ENCODE assay signal across 16 cellular contexts in genomic region chr2:72271766-72272615, GRCh38.
A peak's percentile ranks its signal among the peaks of the same experiment; 100 is the strongest.
DNase-seq lines count a peak whose midpoint lies in the region; ATAC-seq, FAIRE-seq and TF ChIP-seq lines count a peak whose summit lies in the region.
"Had no signal": no experiment of that assay in that cellular context is flagged by ENCODE, and none has a peak within 500 bp of the region (broad histone marks: within the 10 kb centered on the region; RNA-seq: fewer than 3 reads in every experiment).

No MANE protein-coding gene starts in this region.

- intact Hi-C loops in stomach (cut with DNase I; ENCODE audit: low total_unique reads): no loop called here
- intact Hi-C loops in activated CD8-positive, alpha-beta T cell treated with anti-CD3 and anti-CD28 coated beads for 36 hours (cut with micrococcal nuclease): no loop called here

- POLR2A ChIA-PET in SK-N-SH (lab: Yijun Ruan, JAX): no interaction called here
- POLR2A ChIA-PET in activated CD8-positive, alpha-beta T cell treated with anti-CD3 and anti-CD28 coated beads for 36 hours (lab: Charles Lee): no interaction called here

- H3F3A ChIP-seq in SK-N-SH (replicated peaks; ENCODE audit: insufficient read depth): no peaks in the 10 kb centered on the region

- TF ChIP-seq EP300 in SK-N-SH (IDR thresholded peaks at IDR 0.05; ENCODE audit: borderline replicate concordance in 1 of 2, low read depth in 1 of 2, low read length in 1 of 2) (no peak), stomach (IDR thresholded peaks at IDR 0.05) (no peak)

- no peak for ATAC-seq in SK-N-SH treated with all-trans-retinoic acid at 6 μM for 48 hours
- no peak for ATAC-seq in activated CD8-positive, alpha-beta T cell treated with anti-CD3 and anti-CD28 coated beads for 36 hours
- no peak for ATAC-seq in GM21825 (IDR thresholded peaks at IDR 0.05; ENCODE audit: unreplicated experiment)

- FAIRE-seq in keratinocyte (lab: Jason Lieb, UNC): peak; percentile 60

- CTCF ChIA-PET in SK-N-SH (lab: Yijun Ruan, JAX): no interaction called here
- CTCF ChIA-PET in activated CD8-positive, alpha-beta T cell treated with anti-CD3 and anti-CD28 coated beads for 36 hours (lab: Charles Lee): no interaction called here

- no peaks in the 10 kb centered on the region for H3K79me2 ChIP-seq in SK-N-SH (ENCODE audit: insufficient read depth)
- H3K79me2 ChIP-seq in keratinocyte (ENCODE audit: control insufficient read depth, insufficient read depth, low read length): no peaks in the 10 kb centered on the region

- no peaks in the 10 kb centered on the region for H3K9me3 ChIP-seq in SK-N-SH
- no peaks in the 10 kb centered on the region for H3K9me3 ChIP-seq in keratinocyte (ENCODE audit: control insufficient read depth, low read depth, low read length)
- no peaks in the 10 kb centered on the region for H3K9me3 ChIP-seq in stomach
- H3K9me3 ChIP-seq in effector memory CD4-positive, alpha-beta T cell (ENCODE audit: control insufficient read depth, low read length): no peaks in the 10 kb centered on the region
- H3K9me3 ChIP-seq: tibial artery had no signal

- H3K4me1 ChIP-seq in SK-N-SH (ENCODE audit: control insufficient read depth in 1 of 2, insufficient read depth in 2 of 2, low read depth in 1 of 2, low read length in 1 of 2): peaks cover 10 to 19% of the 10 kb centered on the region in 2 experiments; a peak in 3 of 4 replicates
- H3K4me1 ChIP-seq in keratinocyte (ENCODE audit: control insufficient read depth, extremely low read depth, insufficient read depth, low read length): peaks cover 7% of the 10 kb centered on the region
- peaks cover 8 to 42% (median 23%) of the 10 kb centered on the region in 4 donors for H3K4me1 ChIP-seq in stomach
- no peaks in the 10 kb centered on the region for H3K4me1 ChIP-seq in effector memory CD4-positive, alpha-beta T cell (ENCODE audit: control insufficient read depth, insufficient read depth, low read length, poor library complexity, severe bottlenecking)
- H3K4me1 ChIP-seq: tibial artery had no signal

- no peaks in the 10 kb centered on the region for H3K27me3 Mint-ChIP-seq in activated CD8-positive, alpha-beta T cell treated with anti-CD3 and anti-CD28 coated beads for 36 hours
- H3K27me3 Mint-ChIP-seq: activated naive CD8-positive, alpha-beta T cell treated with anti-CD3 and anti-CD28 coated beads, Interleukin-2, amount 10 ng/mL, durations not matched to agents 7 days and 5 days; activated T-cell treated with anti-CD3 and anti-CD28 coated beads, Interleukin-2, amount 50 U/mL, for 24 hours had no signal

- no peak overlapping the region for H3K4me3 Mint-ChIP-seq in activated CD8-positive, alpha-beta T cell treated with anti-CD3 and anti-CD28 coated beads for 36 hours
- H3K4me3 Mint-ChIP-seq: activated naive CD8-positive, alpha-beta T cell treated with anti-CD3 and anti-CD28 coated beads, Interleukin-2, amount 10 ng/mL, durations not matched to agents 7 days and 5 days; activated T-cell treated with anti-CD3 and anti-CD28 coated beads, Interleukin-2, amount 50 U/mL, for 24 hours had no signal

- H3K9me1 ChIP-seq in keratinocyte (ENCODE audit: control insufficient read depth, extremely low read depth, insufficient read depth, low read length): no peaks in the 10 kb centered on the region

- no peaks in the 10 kb centered on the region for H3K27me3 ChIP-seq in SK-N-SH (ENCODE audit: insufficient read depth)
- H3K27me3 ChIP-seq in keratinocyte (ENCODE audit: control insufficient read depth, extremely low read depth, insufficient read depth, low read length): no peaks in the 10 kb centered on the region
- no peaks in the 10 kb centered on the region for H3K27me3 ChIP-seq in stomach
- no peaks in the 10 kb centered on the region for H3K27me3 ChIP-seq in effector memory CD4-positive, alpha-beta T cell (replicated peaks; ENCODE audit: control insufficient read depth, insufficient read depth, low read length, poor library complexity, severe bottlenecking)
- H3K27me3 ChIP-seq: tibial artery had no signal

- 62% methylated on average over 5 of the region's 5 CpGs for WGBS in SK-N-SH (ENCODE audit: low lambda C conversion rate)
- 22 to 47% (median 35%) methylated on average over 5 of the region's 5 CpGs for WGBS in stomach, 5 donors

- no peak overlapping the region; a peak in 1 of 4 replicates for H3K27ac ChIP-seq in SK-N-SH (ENCODE audit: low read depth in 2 of 2, low read length in 1 of 2)
- H3K27ac ChIP-seq in keratinocyte (ENCODE audit: control insufficient read depth, insufficient read depth, low read length): no peak overlapping the region
- peak overlapping the region; percentile 0 to 42 (median 36) for H3K27ac ChIP-seq in stomach
- H3K27ac ChIP-seq in effector memory CD4-positive, alpha-beta T cell (ENCODE audit: insufficient read depth, low read length, poor library complexity, severe bottlenecking): no peak overlapping the region
- H3K27ac ChIP-seq: coronary artery, tibial artery had no signal

- H3K36me3 ChIP-seq in SK-N-SH (replicated peaks in 1 of 2; ENCODE audit: control insufficient read depth in 1 of 2, insufficient read depth in 2 of 2, low read length in 1 of 2) (no peaks in the 10 kb centered on the region), keratinocyte (ENCODE audit: control insufficient read depth in 2 of 2, extremely low read depth in 1 of 2, insufficient read depth in 2 of 2, low read length in 2 of 2) (no peaks in the 10 kb centered on the region), stomach (no peaks in the 10 kb centered on the region)
- no peaks in the 10 kb centered on the region for H3K36me3 ChIP-seq in effector memory CD4-positive, alpha-beta T cell (ENCODE audit: control insufficient read depth, insufficient read depth, low read length)
- H3K36me3 ChIP-seq: tibial artery had no signal

- H4K20me1 ChIP-seq in SK-N-SH (ENCODE audit: insufficient read depth) (no peaks in the 10 kb centered on the region), keratinocyte (ENCODE audit: control insufficient read depth, extremely low read depth, insufficient read depth, low read length) (peaks cover 6% of the 10 kb centered on the region)

- dilution Hi-C loops in keratinocyte (cut with MboI; ENCODE audit: extremely low pct_ligation_motif_present, low sequenced_read_pairs): no loop called here

- no peaks in the 10 kb centered on the region for H3K4me1 Mint-ChIP-seq in activated CD8-positive, alpha-beta T cell treated with anti-CD3 and anti-CD28 coated beads for 36 hours (ENCODE audit: low read depth)
- H3K4me1 Mint-ChIP-seq: activated naive CD8-positive, alpha-beta T cell treated with anti-CD3 and anti-CD28 coated beads, Interleukin-2, amount 10 ng/mL, durations not matched to agents 7 days and 5 days had no signal

- DNase-seq in SK-N-SH (no peak), astrocyte of the hippocampus (ENCODE audit: low read depth, low spot score) (peak; percentile 41), keratinocyte (ENCODE audit: low read depth, low spot score) (no peak), stomach (no peak)
- no peak for DNase-seq in effector memory CD4-positive, alpha-beta T cell
- no peak for DNase-seq in activated CD8-positive, alpha-beta T cell treated with anti-CD3 and anti-CD28 coated beads for 36 hours
- DNase-seq: activated CD4-positive, alpha-beta T cell treated with anti-CD3 and anti-CD28 coated beads for 4 hours; activated naive CD8-positive, alpha-beta T cell treated with anti-CD3 and anti-CD28 coated beads, Interleukin-2, amount 10 ng/mL, durations not matched to agents 7 days and 5 days; activated T-cell treated with anti-CD3 and anti-CD28 coated beads, Interleukin-2, amount 50 U/mL, for 24 hours; AML-193; NCI-H2107; OCI-M1; tibial artery had no signal

- no peaks in the 10 kb centered on the region for H3K36me3 Mint-ChIP-seq in activated CD8-positive, alpha-beta T cell treated with anti-CD3 and anti-CD28 coated beads for 36 hours (ENCODE audit: low read depth)

- TF ChIP-seq POLR2A in stomach (IDR thresholded peaks at IDR 0.05): no peak

- no peak for TF ChIP-seq CTCF in SK-N-SH (IDR thresholded peaks at IDR 0.05)
- no peak for TF ChIP-seq CTCF in keratinocyte (optimal IDR thresholded peaks at IDR 0.05 in 1 of 3, IDR thresholded peaks at IDR 0.05 in 1 of 3, conservative IDR thresholded peaks at IDR 0.05 in 1 of 3; ENCODE audit: extremely low read depth in 1 of 3, insufficient read depth in 2 of 3, low read length in 3 of 3)
- no peak for TF ChIP-seq CTCF in stomach (IDR thresholded peaks at IDR 0.05)
- TF ChIP-seq CTCF in activated CD8-positive, alpha-beta T cell treated with anti-CD3 and anti-CD28 coated beads for 36 hours (IDR thresholded peaks at IDR 0.05): no peak

- TF ChIP-seq RAD21 in SK-N-SH (IDR thresholded peaks at IDR 0.05; ENCODE audit: low read length): no peak

- H3K27ac Mint-ChIP-seq in activated CD8-positive, alpha-beta T cell treated with anti-CD3 and anti-CD28 coated beads for 36 hours: no peak overlapping the region
- H3K27ac Mint-ChIP-seq: activated naive CD8-positive, alpha-beta T cell treated with anti-CD3 and anti-CD28 coated beads, Interleukin-2, amount 10 ng/mL, durations not matched to agents 7 days and 5 days; activated T-cell treated with anti-CD3 and anti-CD28 coated beads, Interleukin-2, amount 50 U/mL, for 24 hours had no signal

- peaks cover 2% of the 10 kb centered on the region for H3K9me3 Mint-ChIP-seq in activated CD8-positive, alpha-beta T cell treated with anti-CD3 and anti-CD28 coated beads for 36 hours

- H3K9ac ChIP-seq in SK-N-SH (no peak overlapping the region), keratinocyte (ENCODE audit: control insufficient read depth, extremely low read depth, insufficient read depth, low read length) (no peak overlapping the region)

- H3K4me2 ChIP-seq in SK-N-SH: no peak overlapping the region
- H3K4me2 ChIP-seq in keratinocyte (ENCODE audit: control insufficient read depth, extremely low read depth, insufficient read depth, low read depth, low read length): no peak overlapping the region

- H2AFZ ChIP-seq in SK-N-SH (ENCODE audit: low read depth) (no peak overlapping the region), keratinocyte (ENCODE audit: control insufficient read depth, low read length) (no peak overlapping the region)

- H3K4me3 ChIP-seq in SK-N-SH (ENCODE audit: low read depth in 2 of 2, low read length in 1 of 2): no peak overlapping the region
- no peak overlapping the region for H3K4me3 ChIP-seq in keratinocyte (ENCODE audit: control insufficient read depth in 2 of 3, extremely low read depth in 1 of 3, insufficient read depth in 2 of 3, low read depth in 1 of 3, low read length in 3 of 3)
- H3K4me3 ChIP-seq in stomach: no peak overlapping the region
- H3K4me3 ChIP-seq in effector memory CD4-positive, alpha-beta T cell (ENCODE audit: insufficient read depth, low read depth, low read length, poor library complexity, severe bottlenecking): no peak overlapping the region
- H3K4me3 ChIP-seq: coronary artery, tibial artery had no signal

- H3K9me2 ChIP-seq in SK-N-SH: no peaks in the 10 kb centered on the region

TF ChIP-seq in SK-N-SH treated with all-trans-retinoic acid at 6 μM for 48 hours, 23 proteins besides CTCF, POLR2A, EP300 and RAD21 (continues in another document):
- no peak; the same call in none of the 2 replicates for TF ChIP-seq ZNF8 (CRISPR knock-in tag; IDR thresholded peaks at IDR 0.05)
- TF ChIP-seq OSR1 (CRISPR knock-in tag; IDR thresholded peaks at IDR 0.05): no peak

TF ChIP-seq in SK-N-SH, 30 proteins besides CTCF, POLR2A, EP300 and RAD21:
- no peak for TF ChIP-seq EZH2phosphoT487 (IDR thresholded peaks at IDR 0.05; ENCODE audit: borderline replicate concordance, low read depth)
TF ChIP-seq in SK-N-SH: peak in this region for 0.

Comparison
In these comparisons a context has a peak if more than half of its experiments do, and no peak if none do; other contexts are left out.
1. H3K27ac ChIP-seq: peak in stomach (5 of 5); none in SK-N-SH (0 of 2), keratinocyte (single experiment) and effector memory CD4-positive, alpha-beta T cell (single experiment).